In the genomic region with DNA sequence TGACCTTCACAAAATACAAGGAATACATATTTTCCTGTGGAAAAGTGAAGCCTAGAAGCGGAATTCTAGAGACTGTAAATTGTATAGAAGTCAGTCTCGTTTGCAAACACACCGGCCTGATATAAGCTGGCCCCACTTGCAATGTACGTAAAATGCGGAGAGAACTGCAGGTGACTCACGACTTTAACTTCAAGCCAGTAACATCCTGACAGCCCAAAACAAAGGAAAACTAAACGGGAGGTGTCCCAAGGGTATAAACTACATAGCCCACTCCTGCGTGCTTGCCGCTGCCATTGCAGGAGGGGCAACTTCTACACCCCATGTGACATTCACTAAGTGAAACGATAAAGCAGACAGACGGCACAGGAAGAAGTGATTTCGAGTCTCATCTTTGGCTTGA, we compare ENCODE assay signal across 15 cellular contexts.
DNase-seq lines count a peak whose midpoint lies in the region; ATAC-seq and TF ChIP-seq lines count a peak whose summit lies in the region.
"Had no signal": no experiment of that assay in that cellular context is flagged by ENCODE, and none has a peak within 500 bp of the region (broad histone marks: within the 10 kb centered on the region; RNA-seq: fewer than 3 reads in every experiment).

No MANE protein-coding gene starts in this region.

- TF ChIP-seq CTCF in fibroblast of pulmonary artery (IDR thresholded peaks at IDR 0.05; ENCODE audit: low read length, missing control alignments), result no peak
- no peak for TF ChIP-seq CTCF in psoas muscle (IDR thresholded peaks at IDR 0.05)
- no peak for TF ChIP-seq CTCF in sigmoid colon (IDR thresholded peaks at IDR 0.05)
- TF ChIP-seq CTCF in BE2C (IDR thresholded peaks at IDR 0.05; ENCODE audit: low read depth, low read length), result no peak

- WGBS in GM23248 (ENCODE audit: low coverage in 1 of 2, low lambda C conversion rate in 2 of 2, missing lambda C conversion rate in 2 of 2), 2 experiments, result 81% methylated on average over 12 of the region's 12 CpGs
- 81 to 85% (median 83%) methylated on average over 12 of the region's 12 CpGs for WGBS in psoas muscle, 3 donors
- 90% methylated on average over 12 of the region's 12 CpGs for WGBS in sigmoid colon, 2 donors

- no peaks in the 10 kb centered on the region for H3K36me3 ChIP-seq in GM23248 (ENCODE audit: low read depth)
- peaks cover 4% of the 10 kb centered on the region; the same call in 1 of the 2 replicates for H3K36me3 ChIP-seq in SK-N-MC (ENCODE audit: insufficient read depth, low read length)
- H3K36me3 ChIP-seq in psoas muscle (ENCODE audit: insufficient read depth in 1 of 2, low read depth in 1 of 2), result peaks cover 2 to 65% of the 10 kb centered on the region in 2 donors
- peaks cover 0 to 46% (median 23%) of the 10 kb centered on the region in 4 donors for H3K36me3 ChIP-seq in sigmoid colon
- peaks cover 19% of the 10 kb centered on the region for H3K36me3 ChIP-seq in BE2C

- H3K4me1 ChIP-seq in GM23248 (ENCODE audit: insufficient read depth), result peaks cover 14% of the 10 kb centered on the region
- H3K4me1 ChIP-seq in psoas muscle, result peaks cover 40% of the 10 kb centered on the region
- H3K4me1 ChIP-seq in sigmoid colon, result peaks cover 0 to 14% (median 11%) of the 10 kb centered on the region in 4 donors
- H3K4me1 ChIP-seq in BE2C, result no peaks in the 10 kb centered on the region
- H3K4me1 ChIP-seq: parathyroid adenoma had no signal

- no peak overlapping the region for H3K4me3 ChIP-seq in GM23248
- no peak overlapping the region for H3K4me3 ChIP-seq in SK-N-MC
- H3K4me3 ChIP-seq in fibroblast of pulmonary artery (replicated peaks; ENCODE audit: low read depth, low read length), result no peak overlapping the region
- no peak overlapping the region for H3K4me3 ChIP-seq in psoas muscle
- peak overlapping the region in 1 of 4 donors; percentile 2 for H3K4me3 ChIP-seq in sigmoid colon
- no peak overlapping the region for H3K4me3 ChIP-seq in BE2C (ENCODE audit: low read depth, low read length)
- H3K4me3 ChIP-seq: K562, skin epidermis, thoracic aorta had no signal

- H3K27ac ChIP-seq in GM23248 (no peak overlapping the region; the same call in 1 of the 2 replicates), SK-N-MC (no peak overlapping the region), psoas muscle (peak overlapping the region; percentile 91), sigmoid colon (peak overlapping the region in 2 of 4 donors; percentile 47 to 59)
- H3K27ac ChIP-seq: parathyroid adenoma, thoracic aorta had no signal

- POLR2A ChIA-PET in T-cell (lab: Charles Lee), result no interaction called here

- peaks cover 3 to 15% (median 4%) of the 10 kb centered on the region in 3 donors for H3K4me1 Mint-ChIP-seq in T-cell

- H3K79me2 ChIP-seq in GM23248 (ENCODE audit: insufficient read depth), result no peaks in the 10 kb centered on the region
- H3K79me2 ChIP-seq: parathyroid adenoma had no signal

- no peaks in the 10 kb centered on the region for H3K27me3 Mint-ChIP-seq in T-cell
- H3K27me3 Mint-ChIP-seq: activated naive CD8-positive, alpha-beta T cell had no signal

- no peaks in the 10 kb centered on the region for H4K20me1 ChIP-seq in GM23248 (ENCODE audit: insufficient read depth)

- no peak for TF ChIP-seq POLR2A in sigmoid colon (IDR thresholded peaks at IDR 0.05)

- H3K9ac ChIP-seq in GM23248 (no peak overlapping the region), SK-N-MC (ENCODE audit: insufficient read length) (peak overlapping the region; percentile 15)
- H3K9ac ChIP-seq: parathyroid adenoma had no signal

- CTCF ChIA-PET in T-cell (lab: Charles Lee), result no interaction called here

- H3K9me3 Mint-ChIP-seq in T-cell, result no peaks in the 10 kb centered on the region

- DNase-seq in GM23248, result no peak
- DNase-seq in SK-N-MC (ENCODE audit: low read depth, low spot score), result no peak
- peak; percentile 67 for DNase-seq in fibroblast of pulmonary artery (ENCODE audit: low read depth)
- no peak for DNase-seq in psoas muscle
- DNase-seq in sigmoid colon, result no peak
- DNase-seq in BE2C, result no peak
- DNase-seq in T-cell, result no peak
- DNase-seq: activated CD4-positive, alpha-beta T cell treated with anti-CD3 and anti-CD28 coated beads, Interleukin-2, amount 50 U/mL, for 1 hour; NCI-H748 treated with DMSO at 0.1 percent for 48 hours had no signal

- TF ChIP-seq EP300 in sigmoid colon (IDR thresholded peaks at IDR 0.05), result no peak

- no peak for ATAC-seq in psoas muscle
- no peak for ATAC-seq in GM18870 (IDR thresholded peaks at IDR 0.05; ENCODE audit: unreplicated experiment)
- no peak for ATAC-seq in T-cell (replicated peaks in 1 of 4)
- ATAC-seq: K562 had no signal

- no peak overlapping the region for H3K27ac Mint-ChIP-seq in T-cell

- peak overlapping the region; percentile 44 for H3K4me2 ChIP-seq in GM23248 (ENCODE audit: unreplicated experiment)

- peaks cover 11% of the 10 kb centered on the region for H3F3A ChIP-seq in GM23248 (ENCODE audit: insufficient read depth)

- in situ Hi-C loops in GM23248 (cut with MboI), result no loop called here

- H2AFZ ChIP-seq in GM23248, result no peak overlapping the region
- H2AFZ ChIP-seq: parathyroid adenoma had no signal

- H3K27me3 ChIP-seq in GM23248 (replicated peaks; ENCODE audit: insufficient read depth) (no peaks in the 10 kb centered on the region), psoas muscle (ENCODE audit: insufficient read depth in 3 of 3, low read length in 2 of 3) (no peaks in the 10 kb centered on the region), sigmoid colon (no peaks in the 10 kb centered on the region), BE2C (no peaks in the 10 kb centered on the region)

- H3K9me2 ChIP-seq in GM23248 (ENCODE audit: insufficient read depth), result no peaks in the 10 kb centered on the region

- H3K36me3 Mint-ChIP-seq in T-cell, result peaks cover 63% of the 10 kb centered on the region
- H3K36me3 Mint-ChIP-seq: activated naive CD8-positive, alpha-beta T cell had no signal

- intact Hi-C loops in psoas muscle (cut with DNase I), result no loop called here
- intact Hi-C loops in sigmoid colon (cut with DNase I), result no loop called here

- H3K9me3 ChIP-seq in GM23248 (ENCODE audit: low read depth) (no peaks in the 10 kb centered on the region), SK-N-MC (ENCODE audit: low read depth, low read length) (no peaks in the 10 kb centered on the region), psoas muscle (no peaks in the 10 kb centered on the region), sigmoid colon (no peaks in the 10 kb centered on the region), BE2C (no peaks in the 10 kb centered on the region)
- H3K9me3 ChIP-seq: thoracic aorta had no signal

- H3K4me3 Mint-ChIP-seq in T-cell, result no peak overlapping the region
- H3K4me3 Mint-ChIP-seq: activated naive CD8-positive, alpha-beta T cell had no signal
